In genomic region chr20:47358672-47359532, GRCh38 we compare ENCODE assay signal across 1 cellular context.
TF ChIP-seq lines count a peak whose summit lies in the region.

No MANE protein-coding gene starts in this region.

TF ChIP-seq in HepG2, 621 proteins besides CTCF, POLR2A, EP300 and RAD21 (continued from another document and continues in another):
- peak; percentile 98 for TF ChIP-seq ZNF318 (CRISPR knock-in tag; IDR thresholded peaks at IDR 0.05)
- TF ChIP-seq TSC22D2 (CRISPR knock-in tag; IDR thresholded peaks at IDR 0.05; ENCODE audit: borderline replicate concordance), result 0 out of 2 replicates have a peak, but pooled peaks have one; percentile 15
- peak; percentile 60; the same call in 1 of the 2 replicates for TF ChIP-seq YEATS2 (CRISPR knock-in tag; IDR thresholded peaks at IDR 0.05; ENCODE audit: borderline replicate concordance)
- peak; percentile 96; the same call in 1 of the 2 replicates for TF ChIP-seq KDM4B (CRISPR knock-in tag; IDR thresholded peaks at IDR 0.05)
- TF ChIP-seq ZNF841 (CRISPR knock-in tag; IDR thresholded peaks at IDR 0.05; ENCODE audit: borderline replicate concordance), result no peak
- TF ChIP-seq ZNF30 (CRISPR knock-in tag; IDR thresholded peaks at IDR 0.05), result no peak; the same call in 1 of the 2 replicates
- peak; percentile 92; the same call in 1 of the 2 replicates for TF ChIP-seq ZNF557 (CRISPR knock-in tag; IDR thresholded peaks at IDR 0.05)
- TF ChIP-seq LBX2 (CRISPR knock-in tag; IDR thresholded peaks at IDR 0.05; ENCODE audit: borderline replicate concordance), result no peak
- no peak for TF ChIP-seq ZNF20 (CRISPR knock-in tag; IDR thresholded peaks at IDR 0.05)
- peak; percentile 87 for TF ChIP-seq MLXIP (CRISPR knock-in tag; IDR thresholded peaks at IDR 0.05; ENCODE audit: borderline replicate concordance)
- peak; percentile 3; the same call in 1 of the 2 replicates for TF ChIP-seq HHEX (CRISPR knock-in tag; IDR thresholded peaks at IDR 0.05)
- TF ChIP-seq ZKSCAN1 (IDR thresholded peaks at IDR 0.05; ENCODE audit: low read length), result peak; percentile 48
- TF ChIP-seq ZNF280D (CRISPR knock-in tag; IDR thresholded peaks at IDR 0.05), result peak; percentile 95
- TF ChIP-seq CSRNP1 (CRISPR knock-in tag; IDR thresholded peaks at IDR 0.05), result peak; percentile 94
- no peak; the same call in none of the 2 replicates for TF ChIP-seq ZNF3 (CRISPR knock-in tag; IDR thresholded peaks at IDR 0.05)
- TF ChIP-seq ARID4A (CRISPR knock-in tag; IDR thresholded peaks at IDR 0.05; ENCODE audit: borderline replicate concordance), result peak; percentile 84; the same call in 1 of the 2 replicates
- no peak; the same call in 1 of the 2 replicates for TF ChIP-seq ZNF674 (CRISPR knock-in tag; IDR thresholded peaks at IDR 0.05; ENCODE audit: low read depth)
- TF ChIP-seq ZNF34 (CRISPR knock-in tag; IDR thresholded peaks at IDR 0.05; ENCODE audit: borderline replicate concordance), result peak; percentile 27
- peak; percentile 80 for TF ChIP-seq MIER2 (CRISPR knock-in tag; IDR thresholded peaks at IDR 0.05)
- TF ChIP-seq HNF1B (CRISPR knock-in tag; IDR thresholded peaks at IDR 0.05), result peak; percentile 95
- TF ChIP-seq AHR (CRISPR knock-in tag; IDR thresholded peaks at IDR 0.05), result peak; percentile 70; the same call in 1 of the 2 replicates
- peak; percentile 84; the same call in 1 of the 2 replicates for TF ChIP-seq ARHGAP35 (CRISPR knock-in tag; IDR thresholded peaks at IDR 0.05; ENCODE audit: borderline replicate concordance)
- peak; percentile 81; the same call in 1 of the 2 replicates for TF ChIP-seq ZNF510 (CRISPR knock-in tag; IDR thresholded peaks at IDR 0.05; ENCODE audit: low read depth)
- peak; percentile 95 for TF ChIP-seq ZNF790 (CRISPR knock-in tag; IDR thresholded peaks at IDR 0.05; ENCODE audit: borderline replicate concordance)
- TF ChIP-seq ZNF678 (CRISPR knock-in tag; IDR thresholded peaks at IDR 0.05), result 0 out of 2 replicates have a peak, but pooled peaks have one; percentile 89
- TF ChIP-seq ISL2 (CRISPR knock-in tag; IDR thresholded peaks at IDR 0.05), result peak; percentile 92
- peak; percentile 90; the same call in 1 of the 2 replicates for TF ChIP-seq CREB3 (CRISPR knock-in tag; IDR thresholded peaks at IDR 0.05)
- no peak for TF ChIP-seq ZNF180 (CRISPR knock-in tag; IDR thresholded peaks at IDR 0.05; ENCODE audit: borderline replicate concordance, low read depth)
- no peak; the same call in 1 of the 2 replicates for TF ChIP-seq ZFP82 (CRISPR knock-in tag; IDR thresholded peaks at IDR 0.05; ENCODE audit: borderline replicate concordance)
- TF ChIP-seq THYN1 (CRISPR knock-in tag; IDR thresholded peaks at IDR 0.05; ENCODE audit: borderline replicate concordance, low read depth), result no peak; the same call in 1 of the 2 replicates
- TF ChIP-seq HDAC6 (IDR thresholded peaks at IDR 0.05; ENCODE audit: low read depth, low read length), result no peak
